Comparison of ENCODE assay signal across 19 cellular contexts in the genomic region with DNA sequence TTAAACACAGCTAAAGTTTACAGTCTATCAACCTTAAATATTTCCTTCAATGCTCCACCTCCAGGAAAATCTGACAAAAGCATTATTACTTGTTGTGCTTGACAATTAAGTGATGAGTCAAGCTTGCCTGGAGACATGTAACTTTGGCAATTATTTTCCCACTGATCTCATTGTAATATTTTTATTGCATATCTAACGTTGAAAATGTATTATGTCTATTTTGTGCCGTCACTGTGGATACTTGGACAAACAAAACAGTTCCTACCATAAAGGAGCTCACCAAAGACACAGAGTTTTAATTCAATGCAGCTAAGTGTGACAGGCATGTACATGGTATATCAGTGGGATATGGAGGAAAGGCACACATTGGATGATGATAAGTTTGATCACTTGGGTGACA.
"Had no signal": no experiment of that assay in that cellular context is flagged by ENCODE, and none has a peak within 500 bp of the region (broad histone marks: within the 10 kb centered on the region; RNA-seq: fewer than 3 reads in every experiment).

No MANE protein-coding gene starts in this region.

- DNase-seq: activated CD4-positive, CD25-positive, alpha-beta regulatory T cell treated with anti-CD3 and anti-CD28 coated beads, Interleukin-2, amount 50 U/mL, for 72 hours; activated CD8-positive, alpha-beta memory T cell treated with anti-CD3 and anti-CD28 coated beads for 24 hours; activated CD8-positive, alpha-beta memory T cell treated with anti-CD3 and anti-CD28 coated beads, Interleukin-2, amount 50 U/mL, for 48 hours; activated gamma-delta T cell; activated T-cell treated with anti-CD3 and anti-CD28 coated beads, Interleukin-2, amount 50 U/mL, for 48 hours; erythroblast; gastrocnemius medialis; heart left ventricle; kidney glomerular epithelial cell; mesendoderm; naive thymus-derived CD8-positive, alpha-beta T cell; stimulated activated naive B cell treated with anti-CD40 and anti-IgM and Interleukin-4, amounts not matched to agents 10 μg/mL and 1 μg/mL and 100 μg/mL, for 72 hours; SW 1271; T-helper 2 cell; upper lobe of right lung had no signal

- H3K27ac Mint-ChIP-seq: activated naive CD8-positive, alpha-beta T cell; stimulated activated naive B cell treated with anti-CD40 and anti-IgM and Interleukin-4, amounts not matched to agents 10 μg/mL and 1 μg/mL and 100 μg/mL, for 72 hours had no signal

- H3K27me3 ChIP-seq: gastrocnemius medialis, heart left ventricle, upper lobe of right lung had no signal

- H3K4me3 ChIP-seq: gastrocnemius medialis, heart left ventricle, prostate gland, upper lobe of right lung had no signal

- H3K27me3 Mint-ChIP-seq: activated naive CD8-positive, alpha-beta T cell; stimulated activated naive B cell treated with anti-CD40 and anti-IgM and Interleukin-4, amounts not matched to agents 10 μg/mL and 1 μg/mL and 100 μg/mL, for 72 hours had no signal

- H3K4me1 Mint-ChIP-seq: stimulated activated naive B cell treated with anti-CD40 and anti-IgM and Interleukin-4, amounts not matched to agents 10 μg/mL and 1 μg/mL and 100 μg/mL, for 72 hours had no signal

- H3K9me3 Mint-ChIP-seq: naive thymus-derived CD8-positive, alpha-beta T cell; stimulated activated naive B cell treated with anti-CD40 and anti-IgM and Interleukin-4, amounts not matched to agents 10 μg/mL and 1 μg/mL and 100 μg/mL, for 72 hours had no signal

- H3K9me3 ChIP-seq: gastrocnemius medialis, heart left ventricle, prostate gland, upper lobe of right lung had no signal

- H3K4me1 ChIP-seq: prostate gland, upper lobe of right lung had no signal

- ATAC-seq: gastrocnemius medialis; heart left ventricle; naive thymus-derived CD8-positive, alpha-beta T cell; sciatic nerve; stimulated activated naive B cell treated with anti-CD40 and anti-IgM and Interleukin-4, amounts not matched to agents 10 μg/mL and 1 μg/mL and 100 μg/mL, for 72 hours; upper lobe of right lung had no signal

- H3K36me3 ChIP-seq: prostate gland had no signal

- H3K27ac ChIP-seq: gastrocnemius medialis, prostate gland, upper lobe of right lung, VCaP had no signal

- H3K4me3 Mint-ChIP-seq: activated naive CD8-positive, alpha-beta T cell; naive thymus-derived CD8-positive, alpha-beta T cell; stimulated activated naive B cell treated with anti-CD40 and anti-IgM and Interleukin-4, amounts not matched to agents 10 μg/mL and 1 μg/mL and 100 μg/mL, for 72 hours had no signal
